ENCODE assay signal across 9 cellular contexts in genomic region chr10:124091646-124092269, GRCh38. TPM values are rescaled to one million over a fixed set of nuclear protein-coding genes. Genes with fewer than 3 reads are reported as not detected.
DNase-seq lines count a peak whose midpoint lies in the region; ATAC-seq and TF ChIP-seq lines count a peak whose summit lies in the region.
"Had no signal": no experiment of that assay in that cellular context is flagged by ENCODE, and none has a peak within 500 bp of the region (broad histone marks: within the 10 kb centered on the region; RNA-seq: fewer than 3 reads in every experiment).

No MANE protein-coding gene starts in this region.

- TF ChIP-seq POLR2A in breast epithelium (IDR thresholded peaks at IDR 0.05) (no peak), stomach (IDR thresholded peaks at IDR 0.05) (no peak)

- no peak for TF ChIP-seq EP300 in stomach (IDR thresholded peaks at IDR 0.05)

- peaks cover 0 to 3% of the 10 kb centered on the region in 2 donors for H3K4me1 ChIP-seq in breast epithelium
- H3K4me1 ChIP-seq in stomach: peaks cover 38 to 94% (median 78%) of the 10 kb centered on the region in 4 donors

- TF ChIP-seq CTCF in breast epithelium (IDR thresholded peaks at IDR 0.05) (no peak), stomach (IDR thresholded peaks at IDR 0.05) (no peak)

- H3K36me3 ChIP-seq in breast epithelium (no peaks in the 10 kb centered on the region), stomach (no peaks in the 10 kb centered on the region)

- H3K4me3 ChIP-seq in breast epithelium: peak overlapping the region; percentile 56 to 99 (median 75)
- H3K4me3 ChIP-seq in stomach: peak overlapping the region; percentile 58 to 75 (median 70)

- CTCF ChIA-PET in activated CD8-positive, alpha-beta memory T cell treated with anti-CD3 and anti-CD28 coated beads, Interleukin-2, amount 10 ng/mL, durations not matched to agents 7 days and 5 days (lab: Charles Lee): interaction anchor here (1.6 kb wide), 1 partner anchor 96 kb away, joined by 4 read pairs; no protein-coding TSS in a partner anchor

- H3K27me3 ChIP-seq in breast epithelium: no peaks in the 10 kb centered on the region
- peaks cover 0 to 61% (median 17%) of the 10 kb centered on the region in 3 donors for H3K27me3 ChIP-seq in stomach

- intact Hi-C loops in breast epithelium (cut with DNase I; ENCODE audit: low total_unique reads): no loop called here
- intact Hi-C loops in stomach (cut with DNase I; ENCODE audit: low total_unique reads): no loop called here

- no peak overlapping the region for H3K27ac Mint-ChIP-seq in activated CD8-positive, alpha-beta memory T cell treated with anti-CD3 and anti-CD28 coated beads, Interleukin-2, amount 10 ng/mL, durations not matched to agents 7 days and 5 days
- H3K27ac Mint-ChIP-seq: activated naive CD4-positive, alpha-beta T cell treated with anti-CD3 and anti-CD28 coated beads, Interleukin-2, amount 50 U/mL, for 72 hours had no signal

- WGBS in stomach, 5 donors: 2 to 15% (median 8%) methylated on average over 14 to 59 of the region's 59 CpGs

- DNase-seq in stimulated activated CD4-positive, alpha-beta T cell treated with anti-CD3 and anti-CD28 coated beads, Interleukin-15, amount 100 ng/mL, for 24 hours: peak; percentile 14
- DNase-seq in stimulated activated CD4-positive, alpha-beta T cell treated with anti-CD3 and anti-CD28 coated beads, Interleukin-12 subunit alpha, Interleukin-12 subunit beta, amount 100 ng/mL, for 4 hours: no peak
- DNase-seq in breast epithelium (ENCODE audit: low spot score in 2 of 2) (no peak), left kidney (ENCODE audit: low read depth, low spot score) (peak; percentile 62), stomach (no peak), SIG-M5 treated with dmso at 0.1 percent for 504 hours (lab: John Stamatoyannopoulos, UW; ENCODE audit: unreplicated experiment) (no peak)
- DNase-seq in activated CD8-positive, alpha-beta memory T cell treated with anti-CD3 and anti-CD28 coated beads, Interleukin-2, amount 10 ng/mL, durations not matched to agents 7 days and 5 days: no peak

- H3K36me3 Mint-ChIP-seq in activated CD8-positive, alpha-beta memory T cell treated with anti-CD3 and anti-CD28 coated beads, Interleukin-2, amount 10 ng/mL, durations not matched to agents 7 days and 5 days: no peaks in the 10 kb centered on the region

- ATAC-seq in activated CD8-positive, alpha-beta memory T cell treated with anti-CD3 and anti-CD28 coated beads, Interleukin-2, amount 10 ng/mL, durations not matched to agents 7 days and 5 days: no peak
- ATAC-seq in GM21515 (IDR thresholded peaks at IDR 0.05; ENCODE audit: unreplicated experiment): no peak

- no peak overlapping the region for H3K4me3 Mint-ChIP-seq in activated CD8-positive, alpha-beta memory T cell treated with anti-CD3 and anti-CD28 coated beads, Interleukin-2, amount 10 ng/mL, durations not matched to agents 7 days and 5 days

- peaks cover 69% of the 10 kb centered on the region for H3K27me3 Mint-ChIP-seq in activated CD8-positive, alpha-beta memory T cell treated with anti-CD3 and anti-CD28 coated beads, Interleukin-2, amount 10 ng/mL, durations not matched to agents 7 days and 5 days

- H3K9me3 ChIP-seq in breast epithelium (no peaks in the 10 kb centered on the region), stomach (no peaks in the 10 kb centered on the region)

- H3K27ac ChIP-seq in breast epithelium: peak overlapping the region; percentile 88 to 99
- peak overlapping the region; percentile 61 to 96 (median 92) for H3K27ac ChIP-seq in stomach

- no peaks in the 10 kb centered on the region for H3K4me1 Mint-ChIP-seq in activated CD8-positive, alpha-beta memory T cell treated with anti-CD3 and anti-CD28 coated beads, Interleukin-2, amount 10 ng/mL, durations not matched to agents 7 days and 5 days

- no peaks in the 10 kb centered on the region for H3K9me3 Mint-ChIP-seq in activated CD8-positive, alpha-beta memory T cell treated with anti-CD3 and anti-CD28 coated beads, Interleukin-2, amount 10 ng/mL, durations not matched to agents 7 days and 5 days (ENCODE audit: low read depth)
- H3K9me3 Mint-ChIP-seq: activated naive CD4-positive, alpha-beta T cell treated with anti-CD3 and anti-CD28 coated beads, Interleukin-2, amount 50 U/mL, for 72 hours had no signal

RNA-seq across cellular contexts. Expression of gene CHST15, which starts 1.6 kb away (rescaled TPM):
- total RNA-seq in breast epithelium (10 to 100 TPM; 19.0 to 57.8 (median 56.4) TPM), stomach (10 to 100 TPM in 4 of 5 donors, 1 to 10 TPM in 1; 2.6 to 30.4 (median 22.8) TPM)
- polyA plus RNA-seq in stomach: 1 to 10 TPM; 5.2 to 7.3 (median 5.7) TPM
- under 1 TPM in 1 of 2 experiments, not detected in 1; 0.09 TPM for total RNA-seq in activated CD8-positive, alpha-beta memory T cell treated with anti-CD3 and anti-CD28 coated beads, Interleukin-2, amount 10 ng/mL, durations not matched to agents 7 days and 5 days

Comparison
In these comparisons a context has a peak if more than half of its experiments do, and no peak if none do; other contexts are left out.
1. DNase-seq: peak in stimulated activated CD4-positive, alpha-beta T cell treated with anti-CD3 and anti-CD28 coated beads, Interleukin-15, amount 100 ng/mL, for 24 hours (single experiment) and left kidney (single experiment); none in stimulated activated CD4-positive, alpha-beta T cell treated with anti-CD3 and anti-CD28 coated beads, Interleukin-12 subunit alpha, Interleukin-12 subunit beta, amount 100 ng/mL, for 4 hours (single experiment), breast epithelium (0 of 2), stomach (single experiment), activated CD8-positive, alpha-beta memory T cell treated with anti-CD3 and anti-CD28 coated beads, Interleukin-2, amount 10 ng/mL, durations not matched to agents 7 days and 5 days (single experiment) and SIG-M5 treated with dmso at 0.1 percent for 504 hours (single experiment).